13 cellular contexts compared by ENCODE assay signal in genomic region chr19:3451451-3451866, GRCh38. TPM values are rescaled to one million over a fixed set of nuclear protein-coding genes. Genes with fewer than 3 reads are reported as not detected.
DNase-seq lines count a peak whose midpoint lies in the region; ATAC-seq and TF ChIP-seq lines count a peak whose summit lies in the region.
"Had no signal": no experiment of that assay in that cellular context is flagged by ENCODE, and none has a peak within 500 bp of the region (broad histone marks: within the 10 kb centered on the region; RNA-seq: fewer than 3 reads in every experiment).

No MANE protein-coding gene starts in this region.

- no peaks in the 10 kb centered on the region for H3K36me3 ChIP-seq in colonic mucosa
- H3K36me3 ChIP-seq in right lobe of liver, result peaks cover 0 to 90% (median 45%) of the 10 kb centered on the region in 4 donors
- peaks cover 0 to 83% (median 61%) of the 10 kb centered on the region in 5 donors for H3K36me3 ChIP-seq in subcutaneous abdominal adipose tissue (ENCODE audit: control insufficient read depth in 5 of 5, insufficient read depth in 5 of 5, low read length in 5 of 5)

- WGBS in right lobe of liver (ENCODE audit: insufficient coverage, low coverage, low lambda C conversion rate, missing lambda C conversion rate), result 57% methylated on average over 8 of the region's 10 CpGs

- no peak for TF ChIP-seq CTCF in colonic mucosa (IDR thresholded peaks at IDR 0.05)
- TF ChIP-seq CTCF in right lobe of liver (IDR thresholded peaks at IDR 0.05), result no peak

- DNase-seq in HT1080 (ENCODE audit: low read depth) (peak; percentile 28), colonic mucosa (no peak), right lobe of liver (no peak), COLO668 (lab: John Stamatoyannopoulos, UW; ENCODE audit: unreplicated experiment) (no peak), NCI-H446 (lab: John Stamatoyannopoulos, UW) (no peak), NCI-H1048 (lab: John Stamatoyannopoulos, UW) (no peak), NCI-H524 treated with DMSO at 0.1 percent for 48 hours (lab: John Stamatoyannopoulos, UW) (no peak)
- DNase-seq: activated CD8-positive, alpha-beta memory T cell treated with anti-CD3 and anti-CD28 coated beads, Interleukin-2, amount 50 U/mL, for 48 hours; CD4-positive, CD25-positive, alpha-beta regulatory T cell; NCI-H1092; NCI-H748 treated with DMSO at 0.1 percent for 48 hours had no signal

- H3K27me3 ChIP-seq in colonic mucosa, result no peaks in the 10 kb centered on the region
- no peaks in the 10 kb centered on the region for H3K27me3 ChIP-seq in right lobe of liver
- no peaks in the 10 kb centered on the region for H3K27me3 ChIP-seq in subcutaneous abdominal adipose tissue (ENCODE audit: control insufficient read depth in 5 of 5, insufficient read depth in 4 of 5, low read length in 5 of 5)

- no peaks in the 10 kb centered on the region for H3K4me1 ChIP-seq in colonic mucosa
- peaks cover 0 to 16% (median 6%) of the 10 kb centered on the region in 4 donors for H3K4me1 ChIP-seq in right lobe of liver
- H3K4me1 ChIP-seq in subcutaneous abdominal adipose tissue (ENCODE audit: control insufficient read depth in 5 of 5, insufficient read depth in 5 of 5, low read length in 5 of 5), result peaks cover 0 to 10% (median 5%) of the 10 kb centered on the region in 5 donors

- H3K9ac ChIP-seq in colonic mucosa (ENCODE audit: low read depth in 2 of 2, low read length in 2 of 2) (no peak overlapping the region), subcutaneous abdominal adipose tissue (ENCODE audit: low read length in 5 of 5) (no peak overlapping the region)

- H3K27ac ChIP-seq in colonic mucosa (peak overlapping the region; percentile 12), right lobe of liver (peak overlapping the region; percentile 14 to 47 (median 41)), subcutaneous abdominal adipose tissue (ENCODE audit: low read depth, low read length) (peak overlapping the region; percentile 51)

- H3K9me3 ChIP-seq in colonic mucosa (no peaks in the 10 kb centered on the region), right lobe of liver (no peaks in the 10 kb centered on the region), subcutaneous abdominal adipose tissue (ENCODE audit: control insufficient read depth in 5 of 5, low read length in 5 of 5) (no peaks in the 10 kb centered on the region)

- no peak overlapping the region for H3K4me3 ChIP-seq in colonic mucosa
- no peak overlapping the region for H3K4me3 ChIP-seq in right lobe of liver
- H3K4me3 ChIP-seq in subcutaneous abdominal adipose tissue (ENCODE audit: low read depth in 1 of 5, low read length in 5 of 5), result no peak overlapping the region

- intact Hi-C loops in colonic mucosa (cut with DNase I), result no loop called here
- intact Hi-C loops in right lobe of liver (cut with DNase I), result no loop called here

- peak; percentile 41 to 65 (median 52) for ATAC-seq in right lobe of liver

- TF ChIP-seq POLR2A in right lobe of liver (IDR thresholded peaks at IDR 0.05), result no peak

RNA-seq across cellular contexts. Expression of gene SMIM24, which starts 28.9 kb away (rescaled TPM):
- not detected in 2 replicates for total RNA-seq in HT1080 (2014; rRNA removed; shearing (Covaris generic))
- 0.08 TPM in 1 of 2 replicates, not detected in the other for polyA plus RNA-seq in HT1080 (2015; cell fraction: cytosol; rRNA removed)
- not detected in 2 replicates for polyA plus RNA-seq in HT1080 (2015; cell fraction: nucleus; rRNA removed)
- total RNA-seq in colonic mucosa (10 to 100 TPM; 16.1 to 59.0 TPM), right lobe of liver (10 to 100 TPM in 1 of 6 experiments, 1 to 10 TPM in 4, not detected in 1; 2.1 to 38.1 (median 6.6) TPM)
- total RNA-seq: ureter had no signal
- polyA plus RNA-seq: CD4-positive, CD25-positive, alpha-beta regulatory T cell had no signal

RNA-seq across cellular contexts. Expression of gene SMIM44, which starts 31.8 kb away (rescaled TPM):
- not detected in 2 replicates for total RNA-seq in HT1080 (2014; rRNA removed; shearing (Covaris generic))
- not detected in 2 replicates for polyA plus RNA-seq in HT1080 (2015; cell fraction: cytosol; rRNA removed)
- polyA plus RNA-seq in HT1080 (2015; cell fraction: nucleus; rRNA removed), result not detected in 2 replicates
- 1 to 10 TPM; 4.3 to 6.2 TPM for total RNA-seq in colonic mucosa
- total RNA-seq in right lobe of liver, result not detected
- total RNA-seq: CD4-positive, CD25-positive, alpha-beta regulatory T cell; ureter had no signal
- polyA plus RNA-seq: CD4-positive, CD25-positive, alpha-beta regulatory T cell had no signal

RNA-seq across cellular contexts. Expression of gene DOHH, which starts 49.0 kb away (rescaled TPM):
- total RNA-seq in HT1080 (2014; rRNA removed; shearing (Covaris generic)), result 37.0 and 45.3 TPM in 2 replicates
- 17.9 and 23.5 TPM in 2 replicates for polyA plus RNA-seq in HT1080 (2015; cell fraction: cytosol; rRNA removed)
- polyA plus RNA-seq in HT1080 (2015; cell fraction: nucleus; rRNA removed), result 19.1 and 19.9 TPM in 2 replicates
- total RNA-seq in colonic mucosa, result 10 to 100 TPM in 1 of 2 donors, 1 to 10 TPM in 1; 9.5 to 24.4 TPM
- 10 to 100 TPM in 1 of 6 experiments, 1 to 10 TPM in 5; 3.7 to 16.7 (median 4.9) TPM for total RNA-seq in right lobe of liver

RNA-seq across cellular contexts. Expression of gene FZR1, which starts 54.7 kb away (rescaled TPM):
- 60.9 and 73.5 TPM in 2 replicates for total RNA-seq in HT1080 (2014; rRNA removed; shearing (Covaris generic))
- polyA plus RNA-seq in HT1080 (2015; cell fraction: cytosol; rRNA removed), result 38.3 and 47.1 TPM in 2 replicates
- 67.3 and 77.3 TPM in 2 replicates for polyA plus RNA-seq in HT1080 (2015; cell fraction: nucleus; rRNA removed)
- total RNA-seq in colonic mucosa, result 10 to 100 TPM; 45.8 to 62.5 TPM
- 10 to 100 TPM; 18.7 to 34.1 (median 23.8) TPM for total RNA-seq in right lobe of liver
